28 cellular contexts compared by ENCODE assay signal in genomic region chr10:113414481-113414990, GRCh38.
"Had no signal": no experiment of that assay in that cellular context is flagged by ENCODE, and none has a peak within 500 bp of the region (broad histone marks: within the 10 kb centered on the region; RNA-seq: fewer than 3 reads in every experiment).

No MANE protein-coding gene starts in this region.

- H3K36me3 ChIP-seq: ascending aorta had no signal

- H3K4me1 ChIP-seq: ascending aorta had no signal

- DNase-seq: activated CD4-positive, alpha-beta T cell treated with anti-CD3 and anti-CD28 coated beads, Interleukin-2, amount 10 ng/mL, durations not matched to agents 24 days and 14 days; activated CD4-positive, alpha-beta T cell treated with anti-CD3 and anti-CD28 coated beads, Interleukin-2, amount 50 U/mL, for 4 hours; activated CD8-positive, alpha-beta T cell treated with anti-CD3 and anti-CD28 coated beads for 36 hours; activated effector memory CD4-positive, alpha-beta T cell treated with anti-CD3 and anti-CD28 coated beads, Interleukin-2, amount 50 U/mL, for 16 hours; activated naive CD4-positive, alpha-beta T cell; activated naive CD4-positive, alpha-beta T cell treated with anti-CD3 and anti-CD28 coated beads, Interleukin-2, amount 50 U/mL, for 16 hours; activated naive CD8-positive, alpha-beta T cell treated with anti-CD3 and anti-CD28 coated beads for 36 hours; activated T-cell treated with anti-CD3 and anti-CD28 coated beads, Interleukin-2, amount 50 U/mL, for 1 hour; activated T-cell treated with anti-CD3 and anti-CD28 coated beads, Interleukin-2, amount 50 U/mL, for 72 hours; amygdala; Karpas-422; KBM-7; NCI-H1105; NCI-H1417 treated with DMSO at 0.1 percent for 48 hours; NCI-H1694; NCI-H1930; NCI-H2081 treated with DMSO at 0.1 percent for 48 hours; NCI-H226; NCI-H446 treated with DMSO at 0.1 percent for 48 hours; NCI-H524; NCI-H69; NK-92 treated with Interleukin-12 subunit alpha and Interleukin-12 subunit beta, amount 100 ng/mL, for 24 hours; PC-9; Right ventricle myocardium superior; T1000 had no signal

- H3K4me3 ChIP-seq: ascending aorta, PC-9 had no signal

- H3K4me1 Mint-ChIP-seq: activated CD4-positive, alpha-beta T cell treated with anti-CD3 and anti-CD28 coated beads, Interleukin-2, amount 10 ng/mL, durations not matched to agents 24 days and 14 days; activated naive CD8-positive, alpha-beta T cell treated with anti-CD3 and anti-CD28 coated beads for 36 hours; activated T-helper 17 cell treated with anti-CD3 and anti-CD28 coated beads, Interleukin-2, amount 50 U/mL, for 72 hours had no signal

- H3K4me3 Mint-ChIP-seq: activated CD4-positive, alpha-beta T cell treated with anti-CD3 and anti-CD28 coated beads, Interleukin-2, amount 10 ng/mL, durations not matched to agents 24 days and 14 days; activated CD8-positive, alpha-beta T cell treated with anti-CD3 and anti-CD28 coated beads for 36 hours; activated naive CD8-positive, alpha-beta T cell treated with anti-CD3 and anti-CD28 coated beads for 36 hours; activated T-cell treated with anti-CD3 and anti-CD28 coated beads, Interleukin-2, amount 50 U/mL, for 72 hours; activated T-helper 17 cell treated with anti-CD3 and anti-CD28 coated beads, Interleukin-2, amount 50 U/mL, for 72 hours had no signal

- H3K27ac Mint-ChIP-seq: activated CD4-positive, alpha-beta T cell treated with anti-CD3 and anti-CD28 coated beads, Interleukin-2, amount 10 ng/mL, durations not matched to agents 24 days and 14 days; activated CD8-positive, alpha-beta T cell treated with anti-CD3 and anti-CD28 coated beads for 36 hours; activated naive CD8-positive, alpha-beta T cell treated with anti-CD3 and anti-CD28 coated beads for 36 hours; activated T-cell treated with anti-CD3 and anti-CD28 coated beads, Interleukin-2, amount 50 U/mL, for 72 hours; activated T-helper 17 cell treated with anti-CD3 and anti-CD28 coated beads, Interleukin-2, amount 50 U/mL, for 72 hours had no signal

- H3K9me3 Mint-ChIP-seq: activated CD4-positive, alpha-beta T cell treated with anti-CD3 and anti-CD28 coated beads, Interleukin-2, amount 10 ng/mL, durations not matched to agents 24 days and 14 days had no signal

- H3K27me3 ChIP-seq: ascending aorta had no signal

- H3K27me3 Mint-ChIP-seq: activated CD4-positive, alpha-beta T cell treated with anti-CD3 and anti-CD28 coated beads, Interleukin-2, amount 10 ng/mL, durations not matched to agents 24 days and 14 days had no signal

- ATAC-seq: activated CD8-positive, alpha-beta T cell treated with anti-CD3 and anti-CD28 coated beads for 36 hours; activated T-cell treated with anti-CD3 and anti-CD28 coated beads, Interleukin-2, amount 50 U/mL, for 72 hours; activated T-helper 17 cell treated with anti-CD3 and anti-CD28 coated beads, Interleukin-2, amount 50 U/mL, for 72 hours had no signal

- H3K27ac ChIP-seq: ascending aorta, PC-9, RWPE1 had no signal
